In genomic region chr6:27250277-27250954, GRCh38 we compare ENCODE assay signal across 8 cellular contexts. TPM values are rescaled to one million over a fixed set of nuclear protein-coding genes. Genes with fewer than 3 reads are reported as not detected.
DNase-seq lines count a peak whose midpoint lies in the region; ATAC-seq, FAIRE-seq and TF ChIP-seq lines count a peak whose summit lies in the region.

No MANE protein-coding gene starts in this region.

- no peak for ATAC-seq in activated T-cell treated with anti-CD3 and anti-CD28 coated beads, Interleukin-2, amount 50 U/mL, for 4 hours
- no peak for ATAC-seq in activated naive CD8-positive, alpha-beta T cell treated with anti-CD3 and anti-CD28 coated beads, Interleukin-2, amount 50 U/mL, for 24 hours
- ATAC-seq in thoracic aorta (ENCODE audit: insufficient number of reproducible peaks, low FRiP score, low read depth) (no peak), GM19324 (IDR thresholded peaks at IDR 0.05; ENCODE audit: low FRiP score, unreplicated experiment) (no peak), HG02623 (IDR thresholded peaks at IDR 0.05; ENCODE audit: unreplicated experiment) (no peak)

- peaks cover 12% of the 10 kb centered on the region for H3K4me1 Mint-ChIP-seq in activated T-cell treated with anti-CD3 and anti-CD28 coated beads, Interleukin-2, amount 50 U/mL, for 4 hours (ENCODE audit: low read depth)
- H3K4me1 Mint-ChIP-seq in activated naive CD8-positive, alpha-beta T cell treated with anti-CD3 and anti-CD28 coated beads, Interleukin-2, amount 50 U/mL, for 24 hours, result peaks cover 4% of the 10 kb centered on the region

- no peak overlapping the region for H3K9ac ChIP-seq in kidney (ENCODE audit: low read length in 2 of 2)

- TF ChIP-seq CTCF in kidney (IDR thresholded peaks at IDR 0.05; ENCODE audit: borderline replicate concordance, extremely low read depth, insufficient read depth) (no peak), thoracic aorta (IDR thresholded peaks at IDR 0.05) (no peak)

- H3K36me3 ChIP-seq in kidney (ENCODE audit: control insufficient read depth in 1 of 2, insufficient read depth in 2 of 2, low read length in 2 of 2) (no peaks in the 10 kb centered on the region), thoracic aorta (no peaks in the 10 kb centered on the region)

- H3K4me1 ChIP-seq in kidney (ENCODE audit: control insufficient read depth in 1 of 2, insufficient read depth in 1 of 2, low read depth in 1 of 2, low read length in 2 of 2) (peaks cover 0 to 6% of the 10 kb centered on the region in 2 donors), thoracic aorta (ENCODE audit: control insufficient read depth in 1 of 2, low read depth in 2 of 2) (peaks cover 0 to 8% of the 10 kb centered on the region in 2 donors)

- no peaks in the 10 kb centered on the region for H3K36me3 Mint-ChIP-seq in activated T-cell treated with anti-CD3 and anti-CD28 coated beads, Interleukin-2, amount 50 U/mL, for 4 hours (ENCODE audit: insufficient read depth)
- no peaks in the 10 kb centered on the region for H3K36me3 Mint-ChIP-seq in activated naive CD8-positive, alpha-beta T cell treated with anti-CD3 and anti-CD28 coated beads, Interleukin-2, amount 50 U/mL, for 24 hours (ENCODE audit: low read depth)

- no peak for DNase-seq in activated T-cell treated with anti-CD3 and anti-CD28 coated beads, Interleukin-2, amount 50 U/mL, for 4 hours
- DNase-seq in activated T-cell treated with anti-CD3 and anti-CD28 coated beads, Interleukin-2, amount 50 U/mL, for 48 hours, result no peak
- no peak for DNase-seq in activated naive CD8-positive, alpha-beta T cell treated with anti-CD3 and anti-CD28 coated beads, Interleukin-2, amount 50 U/mL, for 24 hours
- DNase-seq in kidney, result peak; percentile 72
- DNase-seq in thoracic aorta (ENCODE audit: low spot score), result no peak
- no peak for DNase-seq in AG20443 (ENCODE audit: low spot score)

- H3K9me3 Mint-ChIP-seq in activated T-cell treated with anti-CD3 and anti-CD28 coated beads, Interleukin-2, amount 50 U/mL, for 4 hours, result no peaks in the 10 kb centered on the region
- H3K9me3 Mint-ChIP-seq in activated naive CD8-positive, alpha-beta T cell treated with anti-CD3 and anti-CD28 coated beads, Interleukin-2, amount 50 U/mL, for 24 hours, result no peaks in the 10 kb centered on the region

- H3K27me3 ChIP-seq in thoracic aorta (replicated peaks; ENCODE audit: insufficient read depth), result no peaks in the 10 kb centered on the region

- FAIRE-seq in kidney (lab: Jason Lieb, UNC), result no peak

- H3K4me3 Mint-ChIP-seq in activated T-cell treated with anti-CD3 and anti-CD28 coated beads, Interleukin-2, amount 50 U/mL, for 4 hours, result peak overlapping the region; percentile 82
- peak overlapping the region; percentile 80 for H3K4me3 Mint-ChIP-seq in activated naive CD8-positive, alpha-beta T cell treated with anti-CD3 and anti-CD28 coated beads, Interleukin-2, amount 50 U/mL, for 24 hours

- no peak overlapping the region for H3K27ac Mint-ChIP-seq in activated naive CD8-positive, alpha-beta T cell treated with anti-CD3 and anti-CD28 coated beads, Interleukin-2, amount 50 U/mL, for 24 hours

- no peak overlapping the region for H3K27ac ChIP-seq in kidney (ENCODE audit: low read depth in 2 of 2, low read length in 2 of 2)
- H3K27ac ChIP-seq in thoracic aorta, result no peak overlapping the region

- H3K27me3 Mint-ChIP-seq in activated T-cell treated with anti-CD3 and anti-CD28 coated beads, Interleukin-2, amount 50 U/mL, for 4 hours (ENCODE audit: low read depth), result peaks cover 50% of the 10 kb centered on the region
- peaks cover 59% of the 10 kb centered on the region for H3K27me3 Mint-ChIP-seq in activated naive CD8-positive, alpha-beta T cell treated with anti-CD3 and anti-CD28 coated beads, Interleukin-2, amount 50 U/mL, for 24 hours

- no peaks in the 10 kb centered on the region for H3K9me3 ChIP-seq in kidney (ENCODE audit: control insufficient read depth in 1 of 2, low read length in 2 of 2)
- H3K9me3 ChIP-seq in thoracic aorta, result no peaks in the 10 kb centered on the region

- intact Hi-C loops in kidney (cut with DNase I), result no loop called here

- H3K4me3 ChIP-seq in kidney (ENCODE audit: low read length in 2 of 2) (peak overlapping the region; percentile 47 to 53), thoracic aorta (peak overlapping the region; percentile 71)

RNA-seq across cellular contexts. Expression of gene PRSS16, which starts 2.9 kb away (rescaled TPM):
- total RNA-seq in activated T-cell treated with anti-CD3 and anti-CD28 coated beads, Interleukin-2, amount 50 U/mL, for 4 hours, result under 1 TPM; 0.15 to 0.63 (median 0.32) TPM
- total RNA-seq in kidney (11.2 TPM), thoracic aorta (not detected)
- polyA plus RNA-seq in kidney (ENCODE audit: insufficient read depth, low read depth, low replicate concordance), result 5.1 TPM
